In genomic region chr14:100159107-100159864, GRCh38 we compare ENCODE assay signal across 9 cellular contexts. TPM values are rescaled to one million over a fixed set of nuclear protein-coding genes. Genes with fewer than 3 reads are reported as not detected.
A peak's percentile ranks its signal among the peaks of the same experiment; 100 is the strongest.
DNase-seq lines count a peak whose midpoint lies in the region; ATAC-seq and TF ChIP-seq lines count a peak whose summit lies in the region.
"Had no signal": no experiment of that assay in that cellular context is flagged by ENCODE, and none has a peak within 500 bp of the region (broad histone marks: within the 10 kb centered on the region; RNA-seq: fewer than 3 reads in every experiment).

DEGS2 (minus strand) TSS chr14:100159645; CDS start chr14:100159587, 58 bp downstream.

- H3F3A ChIP-seq in OCI-LY1 (ENCODE audit: insufficient read depth, low read length) = no peaks in the 10 kb centered on the region; the same call in 1 of the 2 replicates

- H3K4me1 ChIP-seq in HCT116 (ENCODE audit: control insufficient read depth in 1 of 2, insufficient read depth in 2 of 2, low read length in 2 of 2) (no peaks in the 10 kb centered on the region; a peak in 1 of 4 replicates), OCI-LY1 (ENCODE audit: insufficient read depth, low read length, severe bottlenecking) (peaks cover 30% of the 10 kb centered on the region)

- H3K27ac ChIP-seq in HCT116 (ENCODE audit: low read depth, low read length) (no peak within 1 kb of the TSS), OCI-LY1 (ENCODE audit: low read depth, low read length, poor library complexity, severe bottlenecking) (no peak within 1 kb of the TSS)
- H3K27ac ChIP-seq: KMS-11 had no signal

- no peak for TF ChIP-seq POLR2A in HCT116 (IDR thresholded peaks at IDR 0.05; ENCODE audit: borderline replicate concordance, extremely low read depth, insufficient read depth, insufficient read length)

- H3K27ac Mint-ChIP-seq in activated naive CD4-positive, alpha-beta T cell treated with anti-CD3 and anti-CD28 coated beads, Interleukin-2, amount 50 U/mL, for 24 hours = no peak within 1 kb of the TSS

- H2AFZ ChIP-seq in HCT116 (ENCODE audit: low read depth, low read length, poor library complexity, severe bottlenecking) = no peak within 1 kb of the TSS
- no peak within 1 kb of the TSS for H2AFZ ChIP-seq in OCI-LY1 (ENCODE audit: low read length)

- H3K4me3 Mint-ChIP-seq in activated naive CD4-positive, alpha-beta T cell treated with anti-CD3 and anti-CD28 coated beads, Interleukin-2, amount 50 U/mL, for 24 hours = peak within 1 kb of the TSS; percentile 77

- peak; percentile 85 for ATAC-seq in HCT116
- ATAC-seq in GM21381 (IDR thresholded peaks at IDR 0.05; ENCODE audit: unreplicated experiment) = no peak

- peaks cover 7 to 9% of the 10 kb centered on the region in 2 experiments; a peak in 2 of 4 replicates for H3K9me3 ChIP-seq in HCT116 (ENCODE audit: control insufficient read depth in 1 of 2, insufficient read depth in 1 of 2, low read depth in 1 of 2, low read length in 2 of 2)
- H3K9me3 ChIP-seq in OCI-LY1 (ENCODE audit: low read length) = peaks cover 6% of the 10 kb centered on the region; the same call in 1 of the 2 replicates

- no peaks in the 10 kb centered on the region for H3K36me3 ChIP-seq in HCT116 (ENCODE audit: control insufficient read depth in 1 of 2, insufficient read depth in 2 of 2, low read length in 2 of 2)
- peaks cover 7% of the 10 kb centered on the region; the same call in 1 of the 2 replicates for H3K36me3 ChIP-seq in OCI-LY1 (ENCODE audit: insufficient read depth, low read length)
- H3K36me3 ChIP-seq in kidney epithelial cell (ENCODE audit: control insufficient read depth, insufficient read depth, low read length) = no peaks in the 10 kb centered on the region

- H3K27me3 ChIP-seq in HCT116 (ENCODE audit: insufficient read depth, low read length) (no peaks in the 10 kb centered on the region), OCI-LY1 (ENCODE audit: insufficient read depth, low read length) (no peaks in the 10 kb centered on the region; the same call in 1 of the 2 replicates), kidney epithelial cell (ENCODE audit: control insufficient read depth, insufficient read depth, low read length) (peaks cover 42% of the 10 kb centered on the region)

- no peak within 1 kb of the TSS for H3K9ac ChIP-seq in HCT116 (ENCODE audit: low read length)
- H3K9ac ChIP-seq in OCI-LY1 (ENCODE audit: low read length) = peak within 1 kb of the TSS; percentile 43; the same call in 1 of the 2 replicates
- H3K9ac ChIP-seq: KMS-11 had no signal

- no peaks in the 10 kb centered on the region for H3K9me2 ChIP-seq in HCT116 (ENCODE audit: insufficient read depth)
- no peaks in the 10 kb centered on the region for H3K9me2 ChIP-seq in OCI-LY1 (ENCODE audit: low read depth, low read length)

- no peaks in the 10 kb centered on the region for H3K9me3 Mint-ChIP-seq in activated naive CD4-positive, alpha-beta T cell treated with anti-CD3 and anti-CD28 coated beads, Interleukin-2, amount 50 U/mL, for 24 hours

- H3K27me3 Mint-ChIP-seq in activated naive CD4-positive, alpha-beta T cell treated with anti-CD3 and anti-CD28 coated beads, Interleukin-2, amount 50 U/mL, for 24 hours = peaks cover 5% of the 10 kb centered on the region

- no peaks in the 10 kb centered on the region for H3K79me2 ChIP-seq in HCT116 (ENCODE audit: insufficient read depth, low read length)
- no peaks in the 10 kb centered on the region for H3K79me2 ChIP-seq in OCI-LY1 (ENCODE audit: insufficient read depth, low read length)

- POLR2A ChIA-PET in HCT116 (lab: Charles Lee) = interaction anchor here (0.7 kb wide), 1 partner anchor 35 kb away, joined by 5 read pairs; no protein-coding TSS in a partner anchor

- BruUV-seq in HCT116 (replicated peaks; lab: Mats Ljungman, UMichigan) = no TSS peak

- DNase-seq in G401 (ENCODE audit: low spot score) (peak; percentile 71), HCT116 (ENCODE audit: low read depth, low spot score) (no peak), kidney epithelial cell (ENCODE audit: low read depth) (no peak), HCEC 1CT (no peak)
- DNase-seq in stimulated activated CD4-positive, alpha-beta T cell treated with anti-CD3 and anti-CD28 coated beads, Interleukin-4, amount 100 ng/mL, for 24 hours = peak; percentile 57

- no peaks in the 10 kb centered on the region for H4K20me1 ChIP-seq in HCT116 (ENCODE audit: insufficient read depth)
- H4K20me1 ChIP-seq in OCI-LY1 (ENCODE audit: insufficient read depth, low read length) = no peaks in the 10 kb centered on the region

- CTCF ChIA-PET in HCT116 (lab: Charles Lee) = interaction anchor here (1.7 kb wide), 1 partner anchor 34 kb away, joined by 4 read pairs; no protein-coding TSS in a partner anchor

- peaks cover 3% of the 10 kb centered on the region for H3K36me3 Mint-ChIP-seq in activated naive CD4-positive, alpha-beta T cell treated with anti-CD3 and anti-CD28 coated beads, Interleukin-2, amount 50 U/mL, for 24 hours

- H3K4me3 ChIP-seq in HCT116 (replicated peaks in 1 of 2; ENCODE audit: low read depth in 1 of 2, low read length in 2 of 2) (peak within 1 kb of the TSS; percentile 36 to 53), OCI-LY1 (ENCODE audit: low read depth, low read length, poor library complexity, severe bottlenecking) (peak within 1 kb of the TSS; percentile 69), kidney epithelial cell (ENCODE audit: low read depth, low read length) (peak within 1 kb of the TSS; percentile 20)

- no peak for TF ChIP-seq RAD21 in HCT116 (IDR thresholded peaks at IDR 0.05; ENCODE audit: low read depth)

- in situ Hi-C loops in G401 (cut with HindIII; ENCODE audit: low sequenced_read_pairs) = no loop called here

- intact Hi-C loops in HCT116 (cut with micrococcal nuclease) = no loop called here

- no peak for TF ChIP-seq CTCF in HCT116 (IDR thresholded peaks at IDR 0.05 in 2 of 3, conservative IDR thresholded peaks at IDR 0.05 in 1 of 3; ENCODE audit: borderline replicate concordance in 1 of 3, insufficient read depth in 1 of 3, low read depth in 2 of 3, low read length in 2 of 3)
- TF ChIP-seq CTCF in OCI-LY1 (IDR thresholded peaks at IDR 0.05; ENCODE audit: low read length) = no peak
- no peak for TF ChIP-seq CTCF in kidney epithelial cell (IDR thresholded peaks at IDR 0.05; ENCODE audit: insufficient read depth, low read length, poor library complexity, severe bottlenecking)

- no peaks in the 10 kb centered on the region for H3K4me1 Mint-ChIP-seq in activated naive CD4-positive, alpha-beta T cell treated with anti-CD3 and anti-CD28 coated beads, Interleukin-2, amount 50 U/mL, for 24 hours

- H3K4me2 ChIP-seq in HCT116 (ENCODE audit: low read length) (peak within 1 kb of the TSS; percentile 70), OCI-LY1 (ENCODE audit: low read length) (peak within 1 kb of the TSS; percentile 96)
- H3K4me2 ChIP-seq: KMS-11 had no signal

- RAD21 ChIA-PET in HCT116 (lab: Charles Lee; ENCODE audit: low non-redundant PET in 1 of 2, low total read pairs in 2 of 2, uncharacterized antibody in 2 of 2, unreplicated experiment in 2 of 2) = no interaction called here

TF ChIP-seq in HCT116, 20 proteins besides CTCF, POLR2A, EP300 and RAD21:
- TF ChIP-seq ELF1 (IDR thresholded peaks at IDR 0.05; ENCODE audit: borderline replicate concordance, low read depth) (no peak), CEBPB (IDR thresholded peaks at IDR 0.05; ENCODE audit: low read depth) (no peak), EZH2phosphoT487 (IDR thresholded peaks at IDR 0.05; ENCODE audit: borderline replicate concordance) (no peak), EGR1 (IDR thresholded peaks at IDR 0.05; ENCODE audit: low read depth) (0 out of 2 replicates have a peak, but pooled peaks have one; percentile 25)

RNA-seq across cellular contexts. Expression of gene DEGS2, which starts in this region (rescaled TPM):
- 0.95 and 5.0 TPM in 2 replicates for total RNA-seq in G401 (2014; rRNA removed; shearing (Covaris generic))
- total RNA-seq in HCT116 (2021; ENCODE audit: unreplicated experiment) (1.8 TPM), kidney epithelial cell (0.75 TPM in 1 of 2 replicates, not detected in the other)
- polyA plus RNA-seq in HCT116 (2012) = 2.3 and 4.6 TPM in 2 replicates

Comparison
In these comparisons a context has a peak if more than half of its experiments do, and no peak if none do; other contexts are left out.
1. DNase-seq: peak in G401 (single experiment) and stimulated activated CD4-positive, alpha-beta T cell treated with anti-CD3 and anti-CD28 coated beads, Interleukin-4, amount 100 ng/mL, for 24 hours (single experiment); none in HCT116 (single experiment), kidney epithelial cell (single experiment) and HCEC 1CT (single experiment).
2. Peak in every context shown above with its lines, with median percentiles within 50 percentile points of each other: H3K4me3 ChIP-seq.